In genomic region chr15:90300988-90301715, GRCh38 we compare ENCODE assay signal across 8 cellular contexts. TPM values are rescaled to one million over a fixed set of nuclear protein-coding genes. Genes with fewer than 3 reads are reported as not detected.
A peak's percentile ranks its signal among the peaks of the same experiment; 100 is the strongest.
DNase-seq lines count a peak whose midpoint lies in the region; ATAC-seq, FAIRE-seq and TF ChIP-seq lines count a peak whose summit lies in the region.

No MANE protein-coding gene starts in this region.

- H3K36me3 ChIP-seq in osteoblast (ENCODE audit: insufficient read depth, low read length): no peaks in the 10 kb centered on the region

- H3K4me1 ChIP-seq in osteoblast (ENCODE audit: insufficient read depth, low read length): no peaks in the 10 kb centered on the region

- H3K79me2 ChIP-seq in osteoblast (ENCODE audit: insufficient read depth, low read length): no peaks in the 10 kb centered on the region

- peak; percentile 0 for DNase-seq in NCI-H1694 (lab: John Stamatoyannopoulos, UW)
- DNase-seq in NCI-H1694 treated with DMSO at 0.1 percent for 48 hours (lab: John Stamatoyannopoulos, UW): no peak
- DNase-seq in NCI-H748 (lab: John Stamatoyannopoulos, UW; ENCODE audit: unreplicated experiment): peak; percentile 63
- peak; percentile 21 for DNase-seq in activated T-cell treated with anti-CD3 and anti-CD28 coated beads for 4 hours
- DNase-seq in fibroblast of gingiva (ENCODE audit: low read depth): peak; percentile 17
- peak; percentile 61 for DNase-seq in osteoblast (ENCODE audit: insufficient read length, low spot score, missing footprints)
- peak; percentile 45 for DNase-seq in urothelium cell line (ENCODE audit: low spot score)

- H3K27me3 ChIP-seq in osteoblast (ENCODE audit: insufficient read depth, low read length): no peaks in the 10 kb centered on the region

- H3K9me3 ChIP-seq in osteoblast (ENCODE audit: low read depth, low read length): no peaks in the 10 kb centered on the region

- no peak for FAIRE-seq in urothelium cell line (lab: Jason Lieb, UNC)

- peak; percentile 88 for TF ChIP-seq CTCF in osteoblast (IDR thresholded peaks at IDR 0.05; ENCODE audit: extremely low read depth, low read depth, low read length)

- peak overlapping the region; percentile 27 for H3K4me3 ChIP-seq in osteoblast (ENCODE audit: insufficient read depth, low read length)

- H3K4me2 ChIP-seq in osteoblast (ENCODE audit: insufficient read depth, low read length): peak overlapping the region; percentile 46

- no peak overlapping the region for H3K27ac ChIP-seq in osteoblast (ENCODE audit: low read depth, low read length)

- peak overlapping the region; percentile 92 for H2AFZ ChIP-seq in osteoblast (ENCODE audit: low read length)

- no peaks in the 10 kb centered on the region for H4K20me1 ChIP-seq in osteoblast (ENCODE audit: insufficient read depth, low read length)

- ATAC-seq in HG02852 (IDR thresholded peaks at IDR 0.05; ENCODE audit: unreplicated experiment): no peak

RNA-seq across cellular contexts. Expression of gene NGRN, which starts 35.7 kb away (rescaled TPM):
- total RNA-seq in osteoblast: 56.0 and 68.4 TPM in 2 replicates

RNA-seq across cellular contexts. Expression of gene ZNF774, which starts 50.9 kb away (rescaled TPM):
- total RNA-seq in osteoblast: 1.8 and 2.4 TPM in 2 replicates

RNA-seq across cellular contexts. Expression of gene TTLL13, which starts 51.8 kb away (rescaled TPM):
- under 0.01 TPM in 2 replicates for total RNA-seq in osteoblast
